8 cellular contexts compared by ENCODE assay signal in the genomic region with DNA sequence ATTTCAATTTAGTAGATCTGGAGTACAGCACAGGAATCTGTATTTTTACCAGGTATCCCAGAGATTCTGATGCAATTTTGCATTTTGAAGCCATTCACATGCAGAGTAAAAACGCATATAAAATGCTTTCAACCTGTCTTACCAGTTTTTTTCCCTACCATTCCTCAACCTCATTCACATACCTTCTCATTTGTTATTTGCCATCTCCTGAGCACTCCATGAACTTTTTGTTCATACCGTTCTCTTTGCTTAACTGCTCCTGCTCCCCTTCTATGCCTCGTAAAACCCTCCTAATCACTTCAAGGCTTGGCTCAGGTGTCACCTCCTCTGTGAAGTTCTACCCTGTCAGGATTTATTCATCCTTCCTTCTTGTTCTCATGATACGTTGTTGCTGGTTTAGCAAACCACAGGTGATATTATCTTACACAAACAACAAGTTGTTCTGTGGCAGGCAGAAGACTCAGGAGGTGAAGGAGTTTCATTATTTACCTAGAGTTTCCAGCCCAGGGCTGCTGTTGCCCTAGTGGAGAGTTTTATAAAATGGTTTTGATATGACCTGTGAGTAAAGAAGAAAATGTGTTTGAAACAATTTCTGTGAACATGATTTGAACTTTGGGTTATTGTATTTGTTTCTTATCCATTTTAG. TPM values are rescaled to one million over a fixed set of nuclear protein-coding genes. Genes with fewer than 3 reads are reported as not detected.
DNase-seq lines count a peak whose midpoint lies in the region; ATAC-seq and TF ChIP-seq lines count a peak whose summit lies in the region.
"Not testable (repeated sequence)": the region's sequence is repeated elsewhere in the genome, so short reads cannot be mapped to it uniquely, and the experiment has no call there.

No MANE protein-coding gene starts in this region.

- H3K27me3 Mint-ChIP-seq in T-helper 17 cell; effector memory CD8-positive, alpha-beta T cell: not testable (repeated sequence)

- peak overlapping the region; percentile 85 for H3K27ac Mint-ChIP-seq in T-helper 17 cell
- not testable (repeated sequence) for H3K27ac Mint-ChIP-seq in activated naive CD4-positive, alpha-beta T cell treated with anti-CD3 and anti-CD28 coated beads, Interleukin-2, amount 50 U/mL, for 72 hours
- peak overlapping the region; percentile 9 to 67 for H3K27ac Mint-ChIP-seq in effector memory CD8-positive, alpha-beta T cell

- H3K9me3 ChIP-seq in T-helper 17 cell (ENCODE audit: control insufficient read depth, low read length, poor library complexity, severe bottlenecking); parathyroid adenoma (ENCODE audit: control insufficient read depth, low read length): not testable (repeated sequence)

- not testable (repeated sequence) for H3K27me3 ChIP-seq in parathyroid adenoma (ENCODE audit: control insufficient read depth, insufficient read depth, low read length)

- peak overlapping the region; percentile 75 for H3K4me3 Mint-ChIP-seq in T-helper 17 cell
- peak overlapping the region in 1 of 2 donors; percentile 35 for H3K4me3 Mint-ChIP-seq in effector memory CD8-positive, alpha-beta T cell

- ATAC-seq in T-helper 17 cell (peak; percentile 89), left colon (peak; percentile 65)
- ATAC-seq in activated naive CD4-positive, alpha-beta T cell treated with anti-CD3 and anti-CD28 coated beads, Interleukin-2, amount 50 U/mL, for 72 hours, result peak; percentile 65 to 97
- peak; percentile 66 for ATAC-seq in effector memory CD8-positive, alpha-beta T cell (replicated peaks)

- DNase-seq in M059J (ENCODE audit: low read depth), result peak; percentile 36
- DNase-seq in T-helper 17 cell, left colon: not testable (repeated sequence)
- peak in 1 of 2 donors; percentile 2 for DNase-seq in activated naive CD4-positive, alpha-beta T cell treated with anti-CD3 and anti-CD28 coated beads, Interleukin-2, amount 50 U/mL, for 72 hours (ENCODE audit: low spot score in 2 of 2)
- peak in 1 of 3 experiments; percentile 2 for DNase-seq in effector memory CD8-positive, alpha-beta T cell

- not testable (repeated sequence) for H3K4me1 ChIP-seq in parathyroid adenoma

- H3K4me2 ChIP-seq in parathyroid adenoma (ENCODE audit: low read length), result peak overlapping the region; percentile 37

- H3K79me2 ChIP-seq in parathyroid adenoma, result not testable (repeated sequence)

- not testable (repeated sequence) for H3K4me3 ChIP-seq in parathyroid adenoma (ENCODE audit: low read depth, low read length)

- H3K27ac ChIP-seq in 22Rv1, result peak overlapping the region; percentile 71
- H3K27ac ChIP-seq in parathyroid adenoma, result not testable (repeated sequence)

- H3K9me3 Mint-ChIP-seq in activated naive CD4-positive, alpha-beta T cell treated with anti-CD3 and anti-CD28 coated beads, Interleukin-2, amount 50 U/mL, for 72 hours; effector memory CD8-positive, alpha-beta T cell: not testable (repeated sequence)

- H3K4me1 Mint-ChIP-seq in T-helper 17 cell, result peaks cover 31% of the 10 kb centered on the region
- H3K4me1 Mint-ChIP-seq in effector memory CD8-positive, alpha-beta T cell (ENCODE audit: low read depth in 2 of 2), result peaks cover 15 to 42% of the 10 kb centered on the region in 2 donors

- TF ChIP-seq CTCF in 22Rv1 (IDR thresholded peaks at IDR 0.05) (peak; percentile 65), GM12872 (IDR thresholded peaks at IDR 0.05; ENCODE audit: insufficient read depth, low read depth, low read length) (0 out of 3 replicates have a peak, but pooled peaks have one; percentile 6)
- TF ChIP-seq CTCF in parathyroid adenoma (IDR thresholded peaks at IDR 0.05), result not testable (repeated sequence)

- not testable (repeated sequence) for H3K36me3 ChIP-seq in parathyroid adenoma (ENCODE audit: control insufficient read depth, insufficient read depth, low read length)

- H2AFZ ChIP-seq in parathyroid adenoma, result not testable (repeated sequence)

- not testable (repeated sequence) for H3K36me3 Mint-ChIP-seq in T-helper 17 cell (ENCODE audit: low read depth); activated naive CD4-positive, alpha-beta T cell treated with anti-CD3 and anti-CD28 coated beads, Interleukin-2, amount 50 U/mL, for 72 hours; effector memory CD8-positive, alpha-beta T cell (ENCODE audit: insufficient read depth)

- not testable (repeated sequence) for H3K9ac ChIP-seq in parathyroid adenoma

- intact Hi-C loops in left colon (cut with DNase I, micrococcal nuclease), result not testable (repeated sequence)

RNA-seq across cellular contexts. Expression of a gene that starts 31.5 kb away (rescaled TPM):
- total RNA-seq in M059J (2014; rRNA removed; shearing (Covaris generic)), result 4.1 and 9.3 TPM in 2 replicates
- total RNA-seq in T-helper 17 cell, result 10 to 100 TPM; 28.6 to 30.4 TPM
- total RNA-seq in activated naive CD4-positive, alpha-beta T cell treated with anti-CD3 and anti-CD28 coated beads, Interleukin-2, amount 50 U/mL, for 72 hours, result 10 to 100 TPM; 21.5 to 28.6 TPM
- total RNA-seq in left colon, result 100 to 1,000 TPM in 1 of 2 donors, 10 to 100 TPM in 1; 71.0 to 104 TPM

RNA-seq across cellular contexts. Expression of a gene that starts 38.3 kb away (rescaled TPM):
- total RNA-seq in M059J (2014; rRNA removed; shearing (Covaris generic)), result 249 and 263 TPM in 2 replicates
- total RNA-seq in T-helper 17 cell, result 1 to 10 TPM; 1.6 to 2.4 TPM
- 100 to 1,000 TPM in 1 of 2 donors, 10 to 100 TPM in 1; 79.7 to 166 TPM for total RNA-seq in activated naive CD4-positive, alpha-beta T cell treated with anti-CD3 and anti-CD28 coated beads, Interleukin-2, amount 50 U/mL, for 72 hours
- total RNA-seq in left colon, result 1 to 10 TPM; 5.2 to 8.9 TPM

Comparison
In these comparisons a context has a peak if more than half of its experiments do, and no peak if none do; other contexts are left out.
1. RNA of a gene that starts 38.3 kb away (total RNA-seq): 249 to 263 TPM in M059J and 79.7 to 166 TPM in activated naive CD4-positive, alpha-beta T cell treated with anti-CD3 and anti-CD28 coated beads, Interleukin-2, amount 50 U/mL, for 72 hours; 5.2 to 8.9 TPM in left colon and 1.6 to 2.4 TPM in T-helper 17 cell; every median in the first group is over 4 times any median in the second.
2. Peak in every context shown above with its lines, with median percentiles within 50 percentile points of each other: ATAC-seq.